Comparison of ENCODE assay signal across 1 cellular context in genomic region chr6:119349341-119350201, GRCh38.
TF ChIP-seq lines count a peak whose summit lies in the region.

MAN1A1 (minus strand) TSS chr6:119349761; CDS start chr6:119349065, 696 bp downstream.

TF ChIP-seq in K562, 482 proteins besides CTCF, POLR2A, EP300 and RAD21 (continued from another document and continues in another):
- TF ChIP-seq FOXP4 (CRISPR knock-in tag; IDR thresholded peaks at IDR 0.05; ENCODE audit: borderline replicate concordance): 0 out of 2 replicates have a peak, but pooled peaks have one; percentile 5
- peak; percentile 87 for TF ChIP-seq GATAD2A (IDR thresholded peaks at IDR 0.05)
- TF ChIP-seq LEF1 (IDR thresholded peaks at IDR 0.05): 0 out of 2 replicates have a peak, but pooled peaks have one; percentile 18
- peak; percentile 88 to 89 for TF ChIP-seq MAZ (CRISPR knock-in tag; conservative IDR thresholded peaks at IDR 0.05 in 1 of 2, IDR thresholded peaks at IDR 0.05 in 1 of 2)
- TF ChIP-seq PML (IDR thresholded peaks at IDR 0.05; ENCODE audit: low read length): peak; percentile 64
- no peak; the same call in 1 of the 2 replicates for TF ChIP-seq E2F3 (CRISPR knock-in tag; IDR thresholded peaks at IDR 0.05)
- peak; percentile 86; the same call in 1 of the 2 replicates for TF ChIP-seq GTF2E2 (tag; IDR thresholded peaks at IDR 0.05)
- no peak for TF ChIP-seq BRCA1 (IDR thresholded peaks at IDR 0.05)
- TF ChIP-seq BRCA1 (CRISPR knock-in tag; IDR thresholded peaks at IDR 0.05): no peak
- TF ChIP-seq CSDE1 (IDR thresholded peaks at IDR 0.05): no peak
- TF ChIP-seq MTF1 (CRISPR knock-in tag; IDR thresholded peaks at IDR 0.05; ENCODE audit: borderline replicate concordance): no peak
- TF ChIP-seq PRDM10 (IDR thresholded peaks at IDR 0.05; ENCODE audit: partially characterized antibody): peak; percentile 62
- TF ChIP-seq ZC3H4 (CRISPR knock-in tag; IDR thresholded peaks at IDR 0.05; ENCODE audit: borderline replicate concordance): peak; percentile 79; the same call in 1 of the 2 replicates
- TF ChIP-seq ZBTB17 (CRISPR knock-in tag; IDR thresholded peaks at IDR 0.05): peak; percentile 73; the same call in 1 of the 2 replicates
- no peak for TF ChIP-seq ZNF134 (CRISPR knock-in tag; conservative IDR thresholded peaks at IDR 0.05)
- peak; percentile 63; the same call in 1 of the 2 replicates for TF ChIP-seq PHF21A (IDR thresholded peaks at IDR 0.05; ENCODE audit: borderline replicate concordance, low read depth)
- TF ChIP-seq ZMIZ1 (IDR thresholded peaks at IDR 0.05; ENCODE audit: low read depth in 2 of 2, low read length in 2 of 2): no peak
- TF ChIP-seq POLR2G (IDR thresholded peaks at IDR 0.05; ENCODE audit: low read depth, low read length): peak; percentile 98
- TF ChIP-seq ZNF232 (CRISPR knock-in tag; IDR thresholded peaks at IDR 0.05): peak; percentile 30; the same call in 1 of the 2 replicates
- TF ChIP-seq RBBP5 (IDR thresholded peaks at IDR 0.05; ENCODE audit: borderline replicate concordance, insufficient read depth, low read length, poor library complexity, severe bottlenecking): peak; percentile 66
- no peak for TF ChIP-seq CREB3 (tag; conservative IDR thresholded peaks at IDR 0.05; ENCODE audit: low read depth)
- peak; percentile 90 for TF ChIP-seq POLR2B (IDR thresholded peaks at IDR 0.05; ENCODE audit: low read depth, partially characterized antibody)
- TF ChIP-seq TRIM28 (IDR thresholded peaks at IDR 0.05): no peak
- peak; percentile 30; the same call in 1 of the 2 replicates for TF ChIP-seq ZNF274 (IDR thresholded peaks at IDR 0.05; ENCODE audit: borderline replicate concordance, low read depth, low read length)
- TF ChIP-seq PHB (CRISPR knock-in tag; IDR thresholded peaks at IDR 0.05): no peak
- no peak for TF ChIP-seq STAT6 (CRISPR knock-in tag; IDR thresholded peaks at IDR 0.05)
- peak in 1 of 2 experiments; percentile 31; a peak in 2 of 4 replicates for TF ChIP-seq SRF (CRISPR knock-in tag; IDR thresholded peaks at IDR 0.05)
- TF ChIP-seq CREB1 (IDR thresholded peaks at IDR 0.05): peak; percentile 30; the same call in 1 of the 2 replicates
- TF ChIP-seq CREB1 (CRISPR knock-in tag; IDR thresholded peaks at IDR 0.05): peak; percentile 62; the same call in 1 of the 2 replicates
- peak; percentile 86 for TF ChIP-seq ZFX (CRISPR knock-in tag; IDR thresholded peaks at IDR 0.05)
- TF ChIP-seq HEY1 (CRISPR knock-in tag; IDR thresholded peaks at IDR 0.05; ENCODE audit: borderline replicate concordance): no peak
- no peak for TF ChIP-seq MCM2 (IDR thresholded peaks at IDR 0.05; ENCODE audit: low read depth)
- TF ChIP-seq SNAPC5 (CRISPR knock-in tag; IDR thresholded peaks at IDR 0.05): no peak
- no peak for TF ChIP-seq NFE2 (IDR thresholded peaks at IDR 0.05; ENCODE audit: low read depth)
- no peak for TF ChIP-seq ZNF347 (CRISPR knock-in tag; IDR thresholded peaks at IDR 0.05; ENCODE audit: low read depth)
- TF ChIP-seq PHTF2 (CRISPR knock-in tag; IDR thresholded peaks at IDR 0.05): no peak
- TF ChIP-seq POLR3A (IDR thresholded peaks at IDR 0.05; ENCODE audit: borderline replicate concordance, extremely low read depth, insufficient read depth, insufficient read length): no peak
- no peak for TF ChIP-seq TGIF2 (CRISPR knock-in tag; IDR thresholded peaks at IDR 0.05)
- TF ChIP-seq CBX1 (IDR thresholded peaks at IDR 0.05; ENCODE audit: low read depth): no peak
- TF ChIP-seq MYBL2 (IDR thresholded peaks at IDR 0.05; ENCODE audit: low read depth): no peak
- no peak for TF ChIP-seq MYBL2 (CRISPR knock-in tag; IDR thresholded peaks at IDR 0.05; ENCODE audit: borderline replicate concordance)
- 0 out of 2 replicates have a peak, but pooled peaks have one; percentile 12 for TF ChIP-seq ETS1 (conservative IDR thresholded peaks at IDR 0.05; ENCODE audit: control insufficient read depth, low read depth, low read length)
- no peak; the same call in 1 of the 2 replicates for TF ChIP-seq ERF (CRISPR knock-in tag; IDR thresholded peaks at IDR 0.05)
- peak; percentile 98 for TF ChIP-seq PKNOX1 (IDR thresholded peaks at IDR 0.05)
- peak in 1 of 3 experiments; percentile 39 for TF ChIP-seq YY1 (IDR thresholded peaks at IDR 0.05; ENCODE audit: borderline replicate concordance in 1 of 3, control insufficient read depth in 1 of 3, extremely low read depth in 1 of 3, insufficient read depth in 3 of 3, insufficient read length in 1 of 3, insufficient replicate concordance in 2 of 3, low read depth in 1 of 3, low read length in 2 of 3)
- peak; percentile 22; the same call in 1 of the 2 replicates for TF ChIP-seq HES1 (IDR thresholded peaks at IDR 0.05; ENCODE audit: low read depth)
- TF ChIP-seq ZNF395 (CRISPR knock-in tag; IDR thresholded peaks at IDR 0.05): 0 out of 2 replicates have a peak, but pooled peaks have one; percentile 25
